ENCODE assay signal across 15 cellular contexts in genomic region chr20:3712279-3712873, GRCh38. TPM values are rescaled to one million over a fixed set of nuclear protein-coding genes. Genes with fewer than 3 reads are reported as not detected.
DNase-seq lines count a peak whose midpoint lies in the region; ATAC-seq lines count a peak whose summit lies in the region.
"Had no signal": no experiment of that assay in that cellular context is flagged by ENCODE, and none has a peak within 500 bp of the region (broad histone marks: within the 10 kb centered on the region; RNA-seq: fewer than 3 reads in every experiment).

TSS of gene SIGLEC1 (minus strand) at chr20:3712600. CDS start at chr20:3707128, 5,472 bp downstream.

- no peak for ATAC-seq in HG03520 (IDR thresholded peaks at IDR 0.05; ENCODE audit: unreplicated experiment)

- H3K4me2 ChIP-seq in BLaER1: peak within 1 kb of the TSS; percentile 35

- H3K9ac ChIP-seq in BLaER1: no peak within 1 kb of the TSS

- H3K9me3 ChIP-seq in BLaER1: no peaks in the 10 kb centered on the region
- H3K9me3 ChIP-seq: vagina had no signal

- intact Hi-C loops in posterior cingulate gyrus (cut with DNase I): no loop called here

- H3K4me1 ChIP-seq in BLaER1: peaks cover 17% of the 10 kb centered on the region

- in situ Hi-C loops in G401 (cut with HindIII; ENCODE audit: low sequenced_read_pairs): no loop called here

- H3K27ac ChIP-seq in BLaER1: no peak within 1 kb of the TSS
- H3K27ac ChIP-seq: vagina had no signal

- H3K27me3 ChIP-seq in BLaER1: no peaks in the 10 kb centered on the region
- H3K27me3 ChIP-seq: vagina had no signal

- peak; percentile 36 for DNase-seq in SKM-1 (lab: John Stamatoyannopoulos, UW; ENCODE audit: unreplicated experiment)
- DNase-seq in hypothalamus (lab: John Stamatoyannopoulos, UW): peak in 27 of 51 donors; percentile 2 to 57 (median 17)
- peak in 6 of 10 donors; percentile 17 to 91 (median 52) for DNase-seq in posterior cingulate gyrus
- no peak for DNase-seq in central memory CD4-positive, alpha-beta T cell
- DNase-seq in G401 (ENCODE audit: low spot score): no peak
- no peak for DNase-seq in dedifferentiated amniotic fluid mesenchymal stem cell (ENCODE audit: extremely low spot score)
- DNase-seq: activated CD4-positive, alpha-beta T cell treated with anti-CD3 and anti-CD28 coated beads, Interleukin-2, amount 10 ng/mL, durations not matched to agents 24 days and 14 days; activated naive CD4-positive, alpha-beta T cell; DMS153; KG1; NCI-H2029; small intestine had no signal

- H3K36me3 ChIP-seq in BLaER1: no peaks in the 10 kb centered on the region
- H3K36me3 ChIP-seq: vagina had no signal

- H4K20me1 ChIP-seq in BLaER1: no peaks in the 10 kb centered on the region

- no peak within 1 kb of the TSS for H3K4me3 ChIP-seq in BLaER1
- H3K4me3 ChIP-seq: vagina had no signal

RNA-seq across cellular contexts. Expression of gene SIGLEC1, which starts in this region (rescaled TPM):
- total RNA-seq in G401 (2014; rRNA removed; shearing (Covaris generic)): not detected in 2 replicates
- total RNA-seq: activated CD4-positive, alpha-beta T cell treated with anti-CD3 and anti-CD28 coated beads, Interleukin-2, amount 10 ng/mL, durations not matched to agents 24 days and 14 days had no signal

Comparison
In these comparisons a context has a peak if more than half of its experiments do, and no peak if none do; other contexts are left out.
1. DNase-seq: peak in SKM-1 (single experiment), hypothalamus (27 of 51) and posterior cingulate gyrus (6 of 10); none in central memory CD4-positive, alpha-beta T cell (single experiment), G401 (single experiment) and dedifferentiated amniotic fluid mesenchymal stem cell (single experiment).